ENCODE assay signal across 22 cellular contexts in the genomic region with DNA sequence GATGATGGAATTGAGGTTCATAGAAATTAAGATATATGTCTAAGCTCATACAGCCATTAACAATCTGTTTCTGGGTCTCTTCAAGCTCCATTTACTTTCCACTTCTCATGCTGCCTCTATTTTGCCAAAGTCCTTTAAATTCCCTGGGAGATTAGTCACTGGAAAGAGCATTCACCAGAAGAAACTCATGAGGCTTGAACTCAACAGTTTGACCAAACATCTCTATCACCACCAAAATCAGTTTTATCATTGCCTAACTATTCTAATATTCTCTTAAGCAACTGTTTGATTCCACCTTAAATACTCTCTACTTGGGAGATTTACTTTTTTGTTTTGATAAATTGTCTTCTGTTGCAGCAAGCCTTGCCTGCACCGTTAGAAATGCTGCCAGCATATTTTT.
A peak's percentile ranks its signal among the peaks of the same experiment; 100 is the strongest.
DNase-seq lines count a peak whose midpoint lies in the region; ATAC-seq and TF ChIP-seq lines count a peak whose summit lies in the region.
"Had no signal": no experiment of that assay in that cellular context is flagged by ENCODE, and none has a peak within 500 bp of the region (broad histone marks: within the 10 kb centered on the region; RNA-seq: fewer than 3 reads in every experiment).

No MANE protein-coding gene starts in this region.

- DNase-seq in Daoy (ENCODE audit: low read depth) = peak; percentile 15
- peak; percentile 72 for DNase-seq in M059J (ENCODE audit: low read depth)
- peak; percentile 55 for DNase-seq in epithelial cell of proximal tubule (ENCODE audit: low read depth)
- DNase-seq in osteoblast (ENCODE audit: insufficient read length, low spot score, missing footprints) = peak; percentile 36
- DNase-seq in NCI-H2227 treated with DMSO at 0.1 percent for 48 hours (lab: John Stamatoyannopoulos, UW) = no peak
- DNase-seq in breast epithelium (ENCODE audit: low spot score in 2 of 2) = no peak
- no peak for DNase-seq in occipital lobe (lab: John Stamatoyannopoulos, UW)
- DNase-seq: activated CD8-positive, alpha-beta memory T cell treated with anti-CD3 and anti-CD28 coated beads, Interleukin-2, amount 50 U/mL, for 4 hours; activated naive CD8-positive, alpha-beta T cell treated with anti-CD3 and anti-CD28 coated beads for 36 hours; BE2C; cortex of kidney; DMS153; H9; left cardiac atrium; MM.1S; NCI-H1417; NCI-H446; T-helper 9 cell; trophoblast cell had no signal

- TF ChIP-seq CTCF in epithelial cell of proximal tubule (conservative IDR thresholded peaks at IDR 0.05; ENCODE audit: low read depth, low read length) = no peak
- no peak for TF ChIP-seq CTCF in osteoblast (IDR thresholded peaks at IDR 0.05; ENCODE audit: extremely low read depth, low read depth, low read length)
- no peak for TF ChIP-seq CTCF in breast epithelium (IDR thresholded peaks at IDR 0.05)

- H3K27me3 ChIP-seq in osteoblast (ENCODE audit: insufficient read depth, low read length) (no peaks in the 10 kb centered on the region), breast epithelium (no peaks in the 10 kb centered on the region)
- H3K27me3 ChIP-seq: BE2C, neural progenitor cell had no signal

- intact Hi-C loops in breast epithelium (cut with DNase I; ENCODE audit: low total_unique reads) = no loop called here

- ATAC-seq in HG03108 (IDR thresholded peaks at IDR 0.05; ENCODE audit: unreplicated experiment) = no peak
- ATAC-seq: GM12878, left cardiac atrium had no signal

- no peak overlapping the region for H3K4me3 ChIP-seq in epithelial cell of proximal tubule (ENCODE audit: low read depth, low read length)
- no peak overlapping the region for H3K4me3 ChIP-seq in osteoblast (ENCODE audit: insufficient read depth, low read length)
- no peak overlapping the region for H3K4me3 ChIP-seq in breast epithelium
- H3K4me3 ChIP-seq: GM12878, neural progenitor cell had no signal

- H4K20me1 ChIP-seq in osteoblast (ENCODE audit: insufficient read depth, low read length) = no peaks in the 10 kb centered on the region

- H3K27ac ChIP-seq in osteoblast (ENCODE audit: low read depth, low read length) (no peak overlapping the region), breast epithelium (no peak overlapping the region)
- H3K27ac ChIP-seq: neural progenitor cell had no signal

- H2AFZ ChIP-seq in osteoblast (ENCODE audit: low read length) = no peak overlapping the region
- H2AFZ ChIP-seq: neural progenitor cell had no signal

- TF ChIP-seq POLR2A in breast epithelium (IDR thresholded peaks at IDR 0.05) = no peak

- H3K36me3 ChIP-seq in osteoblast (ENCODE audit: insufficient read depth, low read length) = no peaks in the 10 kb centered on the region
- no peaks in the 10 kb centered on the region for H3K36me3 ChIP-seq in breast epithelium
- H3K36me3 ChIP-seq: BE2C, neural progenitor cell had no signal

- H3K4me1 ChIP-seq in osteoblast (ENCODE audit: insufficient read depth, low read length) = no peaks in the 10 kb centered on the region
- H3K4me1 ChIP-seq in breast epithelium = no peaks in the 10 kb centered on the region
- H3K4me1 ChIP-seq: BE2C, neural progenitor cell had no signal

- no peaks in the 10 kb centered on the region for H3K79me2 ChIP-seq in osteoblast (ENCODE audit: insufficient read depth, low read length)

- no peaks in the 10 kb centered on the region for H3K9me3 ChIP-seq in osteoblast (ENCODE audit: low read depth, low read length)
- H3K9me3 ChIP-seq in breast epithelium = no peaks in the 10 kb centered on the region
- H3K9me3 ChIP-seq: BE2C had no signal

- no peak overlapping the region for H3K4me2 ChIP-seq in osteoblast (ENCODE audit: insufficient read depth, low read length)
- H3K4me2 ChIP-seq: neural progenitor cell had no signal

Comparison
In these comparisons a context has a peak if more than half of its experiments do, and no peak if none do; other contexts are left out.
1. DNase-seq: peak in Daoy (single experiment), M059J (single experiment), epithelial cell of proximal tubule (single experiment) and osteoblast (single experiment); none in NCI-H2227 treated with DMSO at 0.1 percent for 48 hours (single experiment), breast epithelium (0 of 2) and occipital lobe (single experiment).